Comparison of ENCODE assay signal across 2 cellular contexts in the genomic region with DNA sequence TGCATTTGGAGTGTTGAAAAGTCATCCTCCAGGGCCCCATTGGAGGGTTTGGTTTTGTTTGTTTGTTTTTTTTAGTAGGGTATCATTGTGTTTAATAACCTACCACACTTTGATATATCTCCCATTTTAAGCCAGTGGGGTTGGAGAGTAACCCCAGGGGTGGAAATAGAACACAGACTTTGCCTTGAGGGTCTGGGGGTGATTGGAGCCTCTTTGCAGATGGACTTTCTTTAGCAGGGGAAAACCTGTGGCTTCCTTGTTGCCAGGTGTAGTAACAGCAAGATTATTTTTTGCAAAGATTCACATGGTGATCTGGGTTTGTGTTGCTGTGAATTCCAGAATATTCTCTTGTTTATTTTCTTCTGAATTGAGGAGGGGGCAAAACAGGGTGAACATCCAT.
TF ChIP-seq lines count a peak whose summit lies in the region.

No MANE protein-coding gene starts in this region.

TF ChIP-seq in SK-N-SH, 30 proteins besides CTCF, POLR2A, EP300 and RAD21 (continued from another document):
- TF ChIP-seq IRF3 (IDR thresholded peaks at IDR 0.05; ENCODE audit: low read depth, low read length) (no peak), TAF1 (IDR thresholded peaks at IDR 0.05; ENCODE audit: borderline replicate concordance, low read depth, low read length) (no peak), USF1 (IDR thresholded peaks at IDR 0.05; ENCODE audit: borderline replicate concordance, low read depth) (no peak), GATA2 (CRISPR knock-in tag; IDR thresholded peaks at IDR 0.05) (no peak), CHD2 (IDR thresholded peaks at IDR 0.05; ENCODE audit: low read length, partially characterized antibody) (no peak), JUND (IDR thresholded peaks at IDR 0.05) (no peak), RCOR1 (IDR thresholded peaks at IDR 0.05; ENCODE audit: low read length) (no peak), RFX5 (IDR thresholded peaks at IDR 0.05; ENCODE audit: low read length) (no peak), GABPA (IDR thresholded peaks at IDR 0.05; ENCODE audit: low read depth) (no peak), MXI1 (IDR thresholded peaks at IDR 0.05; ENCODE audit: low read depth, low read length) (no peak), TCF12 (IDR thresholded peaks at IDR 0.05) (no peak), ZBTB33 (IDR thresholded peaks at IDR 0.05; ENCODE audit: borderline replicate concordance, low read depth) (no peak), REST (IDR thresholded peaks at IDR 0.05; ENCODE audit: low read depth, low read length) (no peak), POLR2AphosphoS5 (IDR thresholded peaks at IDR 0.05; ENCODE audit: low read depth, low read length) (no peak)

TF ChIP-seq in SK-N-SH treated with all-trans-retinoic acid at 6 μM for 48 hours, 23 proteins besides CTCF, POLR2A, EP300 and RAD21 (continued from another document):
- TF ChIP-seq TOX (CRISPR knock-in tag; IDR thresholded peaks at IDR 0.05; ENCODE audit: borderline replicate concordance) (no peak), ZNF565 (CRISPR knock-in tag; conservative IDR thresholded peaks at IDR 0.05; ENCODE audit: low read depth) (no peak), PPARA (CRISPR knock-in tag; IDR thresholded peaks at IDR 0.05; ENCODE audit: borderline replicate concordance) (no peak), GLIS3 (CRISPR knock-in tag; IDR thresholded peaks at IDR 0.05) (no peak), ISL1 (CRISPR knock-in tag; IDR thresholded peaks at IDR 0.05) (no peak), BACH2 (CRISPR knock-in tag; IDR thresholded peaks at IDR 0.05; ENCODE audit: borderline replicate concordance) (no peak), SNAI2 (CRISPR knock-in tag; IDR thresholded peaks at IDR 0.05) (no peak), ZNF70 (CRISPR knock-in tag; IDR thresholded peaks at IDR 0.05) (no peak), OSR1 (CRISPR knock-in tag; IDR thresholded peaks at IDR 0.05) (no peak), PATZ1 (CRISPR knock-in tag; IDR thresholded peaks at IDR 0.05; ENCODE audit: borderline replicate concordance) (no peak), TCF4 (CRISPR knock-in tag; IDR thresholded peaks at IDR 0.05; ENCODE audit: borderline replicate concordance) (no peak)
- TF ChIP-seq, protein P1, sequence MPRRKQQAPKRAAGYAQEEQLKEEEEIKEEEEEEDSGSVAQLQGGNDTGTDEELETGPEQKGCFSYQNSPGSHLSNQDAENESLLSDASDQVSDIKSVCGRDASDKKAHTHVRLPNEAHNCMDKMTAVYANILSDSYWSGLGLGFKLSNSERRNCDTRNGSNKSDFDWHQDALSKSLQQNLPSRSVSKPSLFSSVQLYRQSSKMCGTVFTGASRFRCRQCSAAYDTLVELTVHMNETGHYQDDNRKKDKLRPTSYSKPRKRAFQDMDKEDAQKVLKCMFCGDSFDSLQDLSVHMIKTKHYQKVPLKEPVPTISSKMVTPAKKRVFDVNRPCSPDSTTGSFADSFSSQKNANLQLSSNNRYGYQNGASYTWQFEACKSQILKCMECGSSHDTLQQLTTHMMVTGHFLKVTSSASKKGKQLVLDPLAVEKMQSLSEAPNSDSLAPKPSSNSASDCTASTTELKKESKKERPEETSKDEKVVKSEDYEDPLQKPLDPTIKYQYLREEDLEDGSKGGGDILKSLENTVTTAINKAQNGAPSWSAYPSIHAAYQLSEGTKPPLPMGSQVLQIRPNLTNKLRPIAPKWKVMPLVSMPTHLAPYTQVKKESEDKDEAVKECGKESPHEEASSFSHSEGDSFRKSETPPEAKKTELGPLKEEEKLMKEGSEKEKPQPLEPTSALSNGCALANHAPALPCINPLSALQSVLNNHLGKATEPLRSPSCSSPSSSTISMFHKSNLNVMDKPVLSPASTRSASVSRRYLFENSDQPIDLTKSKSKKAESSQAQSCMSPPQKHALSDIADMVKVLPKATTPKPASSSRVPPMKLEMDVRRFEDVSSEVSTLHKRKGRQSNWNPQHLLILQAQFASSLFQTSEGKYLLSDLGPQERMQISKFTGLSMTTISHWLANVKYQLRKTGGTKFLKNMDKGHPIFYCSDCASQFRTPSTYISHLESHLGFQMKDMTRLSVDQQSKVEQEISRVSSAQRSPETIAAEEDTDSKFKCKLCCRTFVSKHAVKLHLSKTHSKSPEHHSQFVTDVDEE (CRISPR knock-in tag; IDR thresholded peaks at IDR 0.05): no peak
- TF ChIP-seq, protein P2, sequence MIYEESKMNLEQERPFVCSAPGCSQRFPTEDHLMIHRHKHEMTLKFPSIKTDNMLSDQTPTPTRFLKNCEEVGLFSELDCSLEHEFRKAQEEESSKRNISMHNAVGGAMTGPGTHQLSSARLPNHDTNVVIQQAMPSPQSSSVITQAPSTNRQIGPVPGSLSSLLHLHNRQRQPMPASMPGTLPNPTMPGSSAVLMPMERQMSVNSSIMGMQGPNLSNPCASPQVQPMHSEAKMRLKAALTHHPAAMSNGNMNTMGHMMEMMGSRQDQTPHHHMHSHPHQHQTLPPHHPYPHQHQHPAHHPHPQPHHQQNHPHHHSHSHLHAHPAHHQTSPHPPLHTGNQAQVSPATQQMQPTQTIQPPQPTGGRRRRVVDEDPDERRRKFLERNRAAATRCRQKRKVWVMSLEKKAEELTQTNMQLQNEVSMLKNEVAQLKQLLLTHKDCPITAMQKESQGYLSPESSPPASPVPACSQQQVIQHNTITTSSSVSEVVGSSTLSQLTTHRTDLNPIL (CRISPR knock-in tag; IDR thresholded peaks at IDR 0.05; ENCODE audit: low read depth): no peak
